ENCODE assay signal across 8 cellular contexts in the genomic region with DNA sequence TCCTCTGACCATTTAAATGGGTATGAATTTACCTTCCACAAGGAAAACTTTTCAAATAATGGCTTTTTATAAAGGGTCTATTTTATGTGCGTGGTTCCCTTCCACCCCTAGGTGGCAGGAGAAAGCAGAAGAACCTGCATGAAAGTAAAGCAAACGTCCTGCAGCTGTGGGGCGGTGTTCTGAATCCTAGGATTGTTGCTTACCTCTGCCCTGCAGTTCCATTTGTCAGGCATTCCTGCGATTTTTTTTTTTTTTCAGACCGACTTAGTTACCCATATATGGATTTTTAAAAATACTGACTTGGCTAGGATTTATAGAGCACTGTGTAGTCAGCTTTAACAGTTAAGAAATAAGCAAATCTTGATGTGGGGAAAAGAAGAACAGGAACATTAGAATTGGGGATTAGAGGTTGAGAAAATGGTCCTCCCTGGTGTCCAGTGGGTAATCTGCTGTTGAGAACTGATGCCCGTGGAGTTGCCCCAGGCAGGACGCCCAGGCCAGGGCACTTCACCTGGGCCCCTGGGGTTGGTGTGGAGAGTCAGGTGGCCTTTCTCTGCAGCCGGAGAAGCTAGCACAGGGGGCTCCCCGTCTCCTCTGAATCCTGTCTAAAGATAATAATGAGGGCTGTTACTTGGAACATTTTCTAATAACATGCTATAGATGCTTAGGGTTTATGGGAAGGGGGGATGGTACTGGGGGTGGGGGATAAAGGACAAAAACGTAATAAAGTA. TPM values are rescaled to one million over a fixed set of nuclear protein-coding genes. Genes with fewer than 3 reads are reported as not detected.
DNase-seq lines count a peak whose midpoint lies in the region; ATAC-seq and TF ChIP-seq lines count a peak whose summit lies in the region.

No MANE protein-coding gene starts in this region.

- H3K4me1 Mint-ChIP-seq in type B pancreatic cell (ENCODE audit: unreplicated experiment): peaks cover 43% of the 10 kb centered on the region

- no peak overlapping the region for H3K27ac ChIP-seq in foreskin keratinocyte

- peak overlapping the region; percentile 95 for H3K27ac Mint-ChIP-seq in type B pancreatic cell

- in situ Hi-C loops in G401 (cut with HindIII; ENCODE audit: low sequenced_read_pairs): no loop called here

- peak; percentile 94 for TF ChIP-seq CTCF in foreskin keratinocyte (conservative IDR thresholded peaks at IDR 0.05)
- peak in 1 of 3 donors; percentile 43 for TF ChIP-seq CTCF in omental fat pad (IDR thresholded peaks at IDR 0.05)
- TF ChIP-seq CTCF in type B pancreatic cell (conservative IDR thresholded peaks at IDR 0.05): peak; percentile 93

- H3K4me3 Mint-ChIP-seq in type B pancreatic cell: peak overlapping the region; percentile 42

- H3K27me3 ChIP-seq in foreskin keratinocyte: no peaks in the 10 kb centered on the region

- H3K4me1 ChIP-seq in foreskin keratinocyte: peaks cover 20% of the 10 kb centered on the region

- H3K9me3 Mint-ChIP-seq in type B pancreatic cell: no peaks in the 10 kb centered on the region

- H3K36me3 Mint-ChIP-seq in type B pancreatic cell: peaks cover 4% of the 10 kb centered on the region

- ATAC-seq in HG02981 (IDR thresholded peaks at IDR 0.05; ENCODE audit: unreplicated experiment) (peak; percentile 70), foreskin keratinocyte (peak; percentile 72), omental fat pad (ENCODE audit: low FRiP score) (peak; percentile 91), HG02642 (IDR thresholded peaks at IDR 0.05; ENCODE audit: poor library complexity, unreplicated experiment) (no peak)

- H3K27me3 Mint-ChIP-seq in type B pancreatic cell: no peaks in the 10 kb centered on the region

- DNase-seq in G401 (ENCODE audit: low spot score): peak; percentile 84
- DNase-seq in NOMO-1 treated with DMSO at 0.1 percent for 48 hours (lab: John Stamatoyannopoulos, UW; ENCODE audit: unreplicated experiment): peak; percentile 51
- peak; percentile 48 to 54 for DNase-seq in activated T-cell treated with anti-CD3 and anti-CD28 coated beads, Interleukin-2, amount 50 U/mL, for 48 hours
- DNase-seq in foreskin keratinocyte: peak; percentile 55 to 78
- DNase-seq in omental fat pad (ENCODE audit: low spot score): no peak
- DNase-seq in type B pancreatic cell (ENCODE audit: extremely low spot score, unreplicated experiment): no peak

RNA-seq across cellular contexts. Expression of a gene that starts 30.4 kb away (rescaled TPM):
- 7.1 and 9.4 TPM in 2 replicates for total RNA-seq in G401 (2014; rRNA removed; shearing (Covaris generic))
- total RNA-seq in foreskin keratinocyte: 0.60 and 0.71 TPM in 2 replicates
- polyA plus RNA-seq in foreskin keratinocyte: 0.58 and 0.80 TPM in 2 replicates
- 10 to 100 TPM in 2 of 4 donors, 1 to 10 TPM in 2; 7.1 to 15.1 (median 12.0) TPM for total RNA-seq in omental fat pad
- 4.0 and 6.5 TPM in 2 replicates for total RNA-seq in type B pancreatic cell (ENCODE audit: low replicate concordance)

RNA-seq across cellular contexts. Expression of a gene that starts 30.8 kb away (rescaled TPM):
- 12.5 and 14.2 TPM in 2 replicates for total RNA-seq in G401 (2014; rRNA removed; shearing (Covaris generic))
- total RNA-seq in foreskin keratinocyte (16.0 and 16.2 TPM in 2 replicates), omental fat pad (10 to 100 TPM; 12.6 to 28.1 (median 21.1) TPM), type B pancreatic cell (ENCODE audit: low replicate concordance) (32.9 and 42.6 TPM in 2 replicates)
- 5.6 and 7.3 TPM in 2 replicates for polyA plus RNA-seq in foreskin keratinocyte

RNA-seq across cellular contexts. Expression of a gene that starts 43.3 kb away (rescaled TPM):
- 122 and 128 TPM in 2 replicates for total RNA-seq in G401 (2014; rRNA removed; shearing (Covaris generic))
- total RNA-seq in foreskin keratinocyte (113 and 121 TPM in 2 replicates), omental fat pad (10 to 100 TPM; 67.6 to 90.1 (median 73.9) TPM), type B pancreatic cell (ENCODE audit: low replicate concordance) (169 and 211 TPM in 2 replicates)
- polyA plus RNA-seq in foreskin keratinocyte: 100 and 109 TPM in 2 replicates

RNA-seq across cellular contexts. Expression of a gene that starts 57.3 kb away (rescaled TPM):
- total RNA-seq in G401 (2014; rRNA removed; shearing (Covaris generic)): 139 and 150 TPM in 2 replicates
- total RNA-seq in foreskin keratinocyte (95.8 and 127 TPM in 2 replicates), omental fat pad (100 to 1,000 TPM; 400 to 762 (median 566) TPM), type B pancreatic cell (ENCODE audit: low replicate concordance) (133 and 191 TPM in 2 replicates)
- polyA plus RNA-seq in foreskin keratinocyte: 109 and 123 TPM in 2 replicates

Comparison
In these comparisons a context has a peak if more than half of its experiments do, and no peak if none do; other contexts are left out.
1. DNase-seq: peak in G401 (single experiment), NOMO-1 treated with DMSO at 0.1 percent for 48 hours (single experiment), activated T-cell treated with anti-CD3 and anti-CD28 coated beads, Interleukin-2, amount 50 U/mL, for 48 hours (2 of 2) and foreskin keratinocyte (2 of 2); none in omental fat pad (single experiment) and type B pancreatic cell (single experiment).